In genomic region chr10:97081621-97082235, GRCh38 we compare ENCODE assay signal across 8 cellular contexts.
DNase-seq lines count a peak whose midpoint lies in the region; ATAC-seq and TF ChIP-seq lines count a peak whose summit lies in the region.

No MANE protein-coding gene starts in this region.

- H3K4me1 Mint-ChIP-seq in activated naive CD4-positive, alpha-beta T cell treated with anti-CD3 and anti-CD28 coated beads for 36 hours (ENCODE audit: low read depth), result no peaks in the 10 kb centered on the region

- H3K4me3 ChIP-seq in SJCRH30, result no peak overlapping the region
- H3K4me3 ChIP-seq in left ventricle myocardium inferior, result no peak overlapping the region

- intact Hi-C loops in activated naive CD4-positive, alpha-beta T cell treated with anti-CD3 and anti-CD28 coated beads for 36 hours (cut with micrococcal nuclease), result loop anchor here (2.0 kb wide), 1 partner anchor 129 kb away; no protein-coding TSS in a partner anchor
- intact Hi-C loops in left ventricle myocardium inferior (cut with micrococcal nuclease), result no loop called here

- H3K9me3 ChIP-seq in SJCRH30 (replicated peaks) (no peaks in the 10 kb centered on the region), left ventricle myocardium inferior (replicated peaks) (no peaks in the 10 kb centered on the region)

- no peak overlapping the region for H3K27ac Mint-ChIP-seq in activated naive CD4-positive, alpha-beta T cell treated with anti-CD3 and anti-CD28 coated beads for 36 hours

- H3K36me3 Mint-ChIP-seq in activated naive CD4-positive, alpha-beta T cell treated with anti-CD3 and anti-CD28 coated beads for 36 hours (ENCODE audit: low read depth), result no peaks in the 10 kb centered on the region

- no peaks in the 10 kb centered on the region for H3K36me3 ChIP-seq in SJCRH30
- H3K36me3 ChIP-seq in left ventricle myocardium inferior, result no peaks in the 10 kb centered on the region

- ATAC-seq in HG02610 (IDR thresholded peaks at IDR 0.05; ENCODE audit: unreplicated experiment) (no peak), GM18861 (IDR thresholded peaks at IDR 0.05; ENCODE audit: unreplicated experiment) (no peak)

- H3K4me3 Mint-ChIP-seq in activated naive CD4-positive, alpha-beta T cell treated with anti-CD3 and anti-CD28 coated beads for 36 hours, result no peak overlapping the region

- TF ChIP-seq CTCF in GM20000 (IDR thresholded peaks at IDR 0.05; ENCODE audit: extremely low read depth, missing control alignments) (peak; percentile 84), left ventricle myocardium inferior (IDR thresholded peaks at IDR 0.05; ENCODE audit: borderline replicate concordance) (peak; percentile 74)

- H3K27me3 ChIP-seq in SJCRH30, result no peaks in the 10 kb centered on the region
- peaks cover 71% of the 10 kb centered on the region for H3K27me3 ChIP-seq in left ventricle myocardium inferior (ENCODE audit: low read depth)

- H3K27me3 Mint-ChIP-seq in activated naive CD4-positive, alpha-beta T cell treated with anti-CD3 and anti-CD28 coated beads for 36 hours (ENCODE audit: low read depth), result peaks cover 25% of the 10 kb centered on the region

- no peak overlapping the region for H3K27ac ChIP-seq in SJCRH30
- H3K27ac ChIP-seq in left ventricle myocardium inferior (replicated peaks), result no peak overlapping the region

- DNase-seq in A172 (ENCODE audit: low spot score) (peak; percentile 71), GM20000 (ENCODE audit: low spot score) (peak; percentile 85), SJCRH30 (peak; percentile 53 to 75), left ventricle myocardium inferior (peak; percentile 39)
- peak; percentile 78 for DNase-seq in activated naive CD4-positive, alpha-beta T cell treated with anti-CD3 and anti-CD28 coated beads for 36 hours
- DNase-seq in stimulated activated CD4-positive, alpha-beta T cell treated with anti-CD3 and anti-CD28 coated beads, Interleukin-12 subunit alpha, Interleukin-12 subunit beta, amount 100 ng/mL, for 48 hours (ENCODE audit: low read depth in 2 of 3, low spot score in 1 of 3), result peak; percentile 23 to 59 (median 45)

- no peaks in the 10 kb centered on the region for H3K4me1 ChIP-seq in SJCRH30
- no peaks in the 10 kb centered on the region for H3K4me1 ChIP-seq in left ventricle myocardium inferior

- CTCF ChIA-PET in activated naive CD4-positive, alpha-beta T cell treated with anti-CD3 and anti-CD28 coated beads for 36 hours (lab: Charles Lee), result interaction anchor here (0.7 to 3.5 kb wide), 20 partner anchors 9 to 153 kb away, joined by 3 to 20 read pairs (median 4); no protein-coding TSS in a partner anchor

- H3K9me3 Mint-ChIP-seq in activated naive CD4-positive, alpha-beta T cell treated with anti-CD3 and anti-CD28 coated beads for 36 hours, result no peaks in the 10 kb centered on the region
